In genomic region chr7:143287321-143287934, GRCh38 we compare ENCODE assay signal across 9 cellular contexts. TPM values are rescaled to one million over a fixed set of nuclear protein-coding genes. Genes with fewer than 3 reads are reported as not detected.
DNase-seq lines count a peak whose midpoint lies in the region; ATAC-seq and TF ChIP-seq lines count a peak whose summit lies in the region.
"Had no signal": no experiment of that assay in that cellular context is flagged by ENCODE, and none has a peak within 500 bp of the region (broad histone marks: within the 10 kb centered on the region; RNA-seq: fewer than 3 reads in every experiment).

No MANE protein-coding gene starts in this region.

- H3K9ac ChIP-seq in ES-I3 (ENCODE audit: low read depth, low read length) (peak overlapping the region; percentile 25; the same call in 1 of the 2 replicates), SU-DHL-6 (ENCODE audit: low read length) (no peak overlapping the region)

- 87 to 92% methylated on average over 17 of the region's 17 CpGs for WGBS in sigmoid colon, 2 donors

- ATAC-seq in HG02981 (IDR thresholded peaks at IDR 0.05; ENCODE audit: unreplicated experiment) (no peak), GM21723 (IDR thresholded peaks at IDR 0.05; ENCODE audit: unreplicated experiment) (no peak)

- H3K4me1 ChIP-seq in ES-I3 (ENCODE audit: insufficient read depth, low read length) (peaks cover 27% of the 10 kb centered on the region), sigmoid colon (peaks cover 0 to 32% (median 27%) of the 10 kb centered on the region in 4 donors)

- TF ChIP-seq EP300 in sigmoid colon (IDR thresholded peaks at IDR 0.05), result no peak

- no peak for TF ChIP-seq CTCF in SU-DHL-6 (IDR thresholded peaks at IDR 0.05; ENCODE audit: insufficient read depth, low read length, poor library complexity, severe bottlenecking)
- TF ChIP-seq CTCF in fibroblast of pulmonary artery (IDR thresholded peaks at IDR 0.05; ENCODE audit: low read length, missing control alignments), result no peak
- TF ChIP-seq CTCF in sigmoid colon (IDR thresholded peaks at IDR 0.05), result peak in 1 of 4 experiments; percentile 16
- no peak for TF ChIP-seq CTCF in GM13977 (IDR thresholded peaks at IDR 0.05; ENCODE audit: extremely low read depth, insufficient read depth, missing control alignments)

- peak overlapping the region; percentile 47 for H3K4me2 ChIP-seq in SU-DHL-6 (ENCODE audit: low read depth, low read length, poor library complexity, severe bottlenecking)

- in situ Hi-C loops in GM13977 (cut with MboI; ENCODE audit: low pct_unique_long_range_greater_than_20kb, low sequenced_read_pairs, unreplicated experiment), result no loop called here

- peaks cover 36% of the 10 kb centered on the region for H3K79me2 ChIP-seq in SU-DHL-6 (ENCODE audit: insufficient read depth, low read length)

- H2AFZ ChIP-seq in SU-DHL-6 (ENCODE audit: low read depth, low read length, severe bottlenecking), result peak overlapping the region; percentile 95

- H3K27me3 ChIP-seq in SU-DHL-6 (ENCODE audit: low read length), result no peaks in the 10 kb centered on the region
- no peaks in the 10 kb centered on the region for H3K27me3 ChIP-seq in sigmoid colon
- H3K27me3 ChIP-seq: foreskin keratinocyte had no signal

- H3K27ac ChIP-seq in SU-DHL-6 (ENCODE audit: low read depth, low read length), result no peak overlapping the region
- peak overlapping the region; percentile 91 to 95 (median 94) for H3K27ac ChIP-seq in sigmoid colon

- H3F3A ChIP-seq in SU-DHL-6 (ENCODE audit: insufficient read depth), result no peaks in the 10 kb centered on the region

- no peak for TF ChIP-seq POLR2A in sigmoid colon (IDR thresholded peaks at IDR 0.05)

- H3K36me3 ChIP-seq in ES-I3 (ENCODE audit: insufficient read depth, low read length) (peaks cover 9% of the 10 kb centered on the region), SU-DHL-6 (ENCODE audit: low read length) (0 out of 2 replicates have a peak, but pooled peaks cover 4% of the 10 kb centered on the region), sigmoid colon (peaks cover 0 to 13% (median 9%) of the 10 kb centered on the region in 4 donors)

- H3K4me3 ChIP-seq in SU-DHL-6 (ENCODE audit: insufficient read depth, low read length, poor library complexity, severe bottlenecking) (peak overlapping the region; percentile 19), fibroblast of pulmonary artery (replicated peaks; ENCODE audit: low read depth, low read length) (peak overlapping the region; percentile 86), sigmoid colon (peak overlapping the region; percentile 88 to 99 (median 94))

- intact Hi-C loops in sigmoid colon (cut with DNase I), result loop anchor here (5.0 kb wide), 1 partner anchor 95 kb away; the partner anchor contains the start of gene ZYX

- no peak for DNase-seq in fibroblast of pulmonary artery (ENCODE audit: low read depth)
- DNase-seq in sigmoid colon, result peak; percentile 69
- no peak for DNase-seq in GM13977 (ENCODE audit: low spot score)
- DNase-seq in CD1c-positive myeloid dendritic cell (ENCODE audit: extremely low spot score), result no peak

- no peaks in the 10 kb centered on the region for H3K9me3 ChIP-seq in ES-I3 (ENCODE audit: control insufficient read depth, insufficient read depth, low read length)
- no peaks in the 10 kb centered on the region for H3K9me3 ChIP-seq in SU-DHL-6 (ENCODE audit: insufficient read depth, low read length)
- H3K9me3 ChIP-seq in sigmoid colon, result no peaks in the 10 kb centered on the region

- no peaks in the 10 kb centered on the region for H4K20me1 ChIP-seq in SU-DHL-6 (ENCODE audit: low read depth, low read length)

- no peaks in the 10 kb centered on the region for H3K9me2 ChIP-seq in SU-DHL-6 (replicated peaks; ENCODE audit: insufficient read depth, low read length)

RNA-seq across cellular contexts. Expression of gene CASP2, which starts 0.7 kb away (rescaled TPM):
- total RNA-seq in sigmoid colon, result 10 to 100 TPM in 1 of 4 donors, 1 to 10 TPM in 3; 7.1 to 14.4 (median 7.8) TPM
- polyA plus RNA-seq in sigmoid colon, result 10 to 100 TPM in 1 of 3 donors, 1 to 10 TPM in 2; 6.0 to 16.2 (median 6.0) TPM

RNA-seq across cellular contexts. Expression of gene TMEM139, which starts 2.7 kb away (rescaled TPM):
- under 1 TPM in 1 of 4 donors, not detected in 3; 0.71 TPM for total RNA-seq in sigmoid colon
- 10 to 100 TPM; 26.4 to 58.5 (median 54.8) TPM for polyA plus RNA-seq in sigmoid colon

RNA-seq across cellular contexts. Expression of gene GSTK1, which starts 24.2 kb away (rescaled TPM):
- 100 to 1,000 TPM; 111 to 168 (median 134) TPM for total RNA-seq in sigmoid colon
- polyA plus RNA-seq in sigmoid colon, result 100 to 1,000 TPM; 158 to 247 (median 234) TPM

RNA-seq across cellular contexts. Expression of gene CLCN1, which starts 28.5 kb away (rescaled TPM):
- total RNA-seq in sigmoid colon, result under 1 TPM in 1 of 4 donors, not detected in 3; 0.14 TPM
- under 1 TPM in 1 of 3 donors, not detected in 2; 0.15 TPM for polyA plus RNA-seq in sigmoid colon

Comparison
In these comparisons a context has a peak if more than half of its experiments do, and no peak if none do; other contexts are left out.
1. H3K4me3 ChIP-seq: peak in every context shown above with its lines; median percentile 94 in sigmoid colon; 86 in fibroblast of pulmonary artery; 19 in SU-DHL-6.